ENCODE assay signal across 21 cellular contexts in genomic region chr10:116408716-116409115, GRCh38. TPM values are rescaled to one million over a fixed set of nuclear protein-coding genes. Genes with fewer than 3 reads are reported as not detected.
DNase-seq lines count a peak whose midpoint lies in the region; ATAC-seq and TF ChIP-seq lines count a peak whose summit lies in the region.
"Had no signal": no experiment of that assay in that cellular context is flagged by ENCODE, and none has a peak within 500 bp of the region (broad histone marks: within the 10 kb centered on the region; RNA-seq: fewer than 3 reads in every experiment).

No MANE protein-coding gene starts in this region.

- no peak overlapping the region for H3K4me3 Mint-ChIP-seq in nephron progenitor cell
- H3K4me3 Mint-ChIP-seq: activated CD4-positive, alpha-beta T cell treated with anti-CD3 and anti-CD28 coated beads for 36 hours; activated T-cell treated with anti-CD3 and anti-CD28 coated beads, Interleukin-2, amount 50 U/mL, for 24 hours; naive thymus-derived CD8-positive, alpha-beta T cell had no signal

- H3K9me3 ChIP-seq in right atrium auricular region = no peaks in the 10 kb centered on the region
- H3K9me3 ChIP-seq: BE2C, heart right ventricle had no signal

- H3K27me3 ChIP-seq in right atrium auricular region = no peaks in the 10 kb centered on the region
- H3K27me3 ChIP-seq: BE2C had no signal

- ATAC-seq in GM18870 (IDR thresholded peaks at IDR 0.05; ENCODE audit: unreplicated experiment) (peak; percentile 72), HG02623 (IDR thresholded peaks at IDR 0.05; ENCODE audit: unreplicated experiment) (peak; percentile 72)
- ATAC-seq: activated CD4-positive, alpha-beta T cell treated with anti-CD3 and anti-CD28 coated beads for 36 hours; heart right ventricle; left cardiac atrium; naive thymus-derived CD8-positive, alpha-beta T cell had no signal

- H3K9me3 Mint-ChIP-seq in nephron progenitor cell = no peaks in the 10 kb centered on the region

- no peaks in the 10 kb centered on the region for H3K36me3 ChIP-seq in right atrium auricular region
- H3K36me3 ChIP-seq: BE2C, heart right ventricle had no signal

- no peak overlapping the region for H3K4me3 ChIP-seq in right atrium auricular region
- H3K4me3 ChIP-seq: heart right ventricle had no signal

- H3K27me3 Mint-ChIP-seq in nephron progenitor cell (ENCODE audit: low read depth, poor library complexity) = no peaks in the 10 kb centered on the region

- peak; percentile 76 for DNase-seq in MV-4-11 (lab: John Stamatoyannopoulos, UW)
- DNase-seq in nephron progenitor cell = peak; percentile 4
- DNase-seq in DMS79 treated with DMSO at 0.1 percent for 48 hours (lab: John Stamatoyannopoulos, UW) = no peak
- DNase-seq in OCI-M2 (lab: John Stamatoyannopoulos, UW; ENCODE audit: unreplicated experiment) = no peak
- no peak for DNase-seq in retina
- no peak for DNase-seq in right atrium auricular region (ENCODE audit: low spot score)
- DNase-seq: activated CD4-positive, alpha-beta T cell treated with anti-CD3 and anti-CD28 coated beads for 36 hours; activated T-cell treated with anti-CD3 and anti-CD28 coated beads, Interleukin-2, amount 50 U/mL, for 24 hours; BE2C; heart right ventricle; left cardiac atrium; naive thymus-derived CD8-positive, alpha-beta T cell; NCI-H446; stimulated activated CD4-positive, alpha-beta T cell treated with anti-CD3 and anti-CD28 coated beads, Interleukin-4, amount 100 ng/mL, for 24 hours; stimulated activated naive CD4-positive, alpha-beta T cell treated with Interleukin-2 at 50 U/mL for 16 hours had no signal

- H3K4me1 ChIP-seq in right atrium auricular region = no peaks in the 10 kb centered on the region
- H3K4me1 ChIP-seq: BE2C, heart right ventricle had no signal

- TF ChIP-seq CTCF in nephron progenitor cell (IDR thresholded peaks at IDR 0.05) (no peak), right atrium auricular region (IDR thresholded peaks at IDR 0.05) (no peak)

- no peak overlapping the region for H3K27ac ChIP-seq in right atrium auricular region
- H3K27ac ChIP-seq: epithelial cell of prostate, heart right ventricle had no signal

- no peaks in the 10 kb centered on the region for H3K36me3 Mint-ChIP-seq in nephron progenitor cell (ENCODE audit: low read depth)
- H3K36me3 Mint-ChIP-seq: naive thymus-derived CD8-positive, alpha-beta T cell had no signal

- peaks cover 9% of the 10 kb centered on the region for H3K4me1 Mint-ChIP-seq in nephron progenitor cell
- H3K4me1 Mint-ChIP-seq: activated CD4-positive, alpha-beta T cell treated with anti-CD3 and anti-CD28 coated beads for 36 hours; naive thymus-derived CD8-positive, alpha-beta T cell had no signal

- no peak overlapping the region for H3K27ac Mint-ChIP-seq in nephron progenitor cell
- H3K27ac Mint-ChIP-seq: activated CD4-positive, alpha-beta T cell treated with anti-CD3 and anti-CD28 coated beads for 36 hours; activated T-cell treated with anti-CD3 and anti-CD28 coated beads, Interleukin-2, amount 50 U/mL, for 24 hours; naive thymus-derived CD8-positive, alpha-beta T cell had no signal

RNA-seq across cellular contexts. Expression of gene PNLIPRP3, which starts 18.9 kb away (rescaled TPM):
- not detected for total RNA-seq in right atrium auricular region
- total RNA-seq: activated CD4-positive, alpha-beta T cell treated with anti-CD3 and anti-CD28 coated beads for 36 hours; chondrocyte; heart right ventricle; left cardiac atrium; naive thymus-derived CD8-positive, alpha-beta T cell; renal cortical epithelial cell; T-helper 1 cell treated with Interleukin-12 subunit alpha and Interleukin-12 subunit beta and Interleukin-4 antibody, amounts not matched to agents 30 ng/mL and 1 ng/mL, for 36 hours had no signal

Comparison
In these comparisons a context has a peak if more than half of its experiments do, and no peak if none do; other contexts are left out.
1. DNase-seq: peak in MV-4-11 (single experiment) and nephron progenitor cell (single experiment); none in DMS79 treated with DMSO at 0.1 percent for 48 hours (single experiment), OCI-M2 (single experiment), retina (single experiment) and right atrium auricular region (single experiment).